Comparison of ENCODE assay signal across 2 cellular contexts in the genomic region with DNA sequence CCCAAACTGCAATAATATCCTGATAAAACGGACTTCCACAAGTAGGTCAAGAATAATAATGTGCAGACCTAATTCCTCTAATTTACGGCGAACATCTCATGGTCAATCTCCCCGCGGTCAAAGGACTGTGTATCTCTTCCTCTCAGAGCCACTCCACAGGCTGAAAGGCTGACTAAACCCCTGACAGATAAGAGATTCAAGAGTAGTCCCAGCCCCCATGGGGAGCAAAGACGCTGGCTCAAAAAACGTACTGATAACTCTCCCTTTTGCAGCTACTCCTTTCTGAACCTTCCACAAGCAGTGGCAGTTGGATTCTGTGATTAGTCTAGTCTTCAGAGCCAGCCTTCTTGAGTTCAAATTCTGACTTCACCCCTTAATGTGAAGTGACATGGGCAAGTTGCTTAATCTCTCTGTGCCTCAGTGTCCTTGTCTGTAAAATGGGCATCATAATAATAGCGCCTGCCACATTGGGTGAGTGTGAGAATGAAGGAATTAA.
A peak's percentile ranks its signal among the peaks of the same experiment; 100 is the strongest.
TF ChIP-seq lines count a peak whose summit lies in the region.

No MANE protein-coding gene starts in this region.

TF ChIP-seq in HepG2, 621 proteins besides CTCF, POLR2A, EP300 and RAD21 (continued from another document):
- TF ChIP-seq, protein P1, sequence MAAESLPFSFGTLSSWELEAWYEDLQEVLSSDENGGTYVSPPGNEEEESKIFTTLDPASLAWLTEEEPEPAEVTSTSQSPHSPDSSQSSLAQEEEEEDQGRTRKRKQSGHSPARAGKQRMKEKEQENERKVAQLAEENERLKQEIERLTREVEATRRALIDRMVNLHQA (CRISPR knock-in tag; IDR thresholded peaks at IDR 0.05), result no peak
- TF ChIP-seq RAD51 (IDR thresholded peaks at IDR 0.05; ENCODE audit: borderline replicate concordance) (no peak), ZNF629 (CRISPR knock-in tag; conservative IDR thresholded peaks at IDR 0.05) (peak; percentile 47)
- TF ChIP-seq, protein P2, sequence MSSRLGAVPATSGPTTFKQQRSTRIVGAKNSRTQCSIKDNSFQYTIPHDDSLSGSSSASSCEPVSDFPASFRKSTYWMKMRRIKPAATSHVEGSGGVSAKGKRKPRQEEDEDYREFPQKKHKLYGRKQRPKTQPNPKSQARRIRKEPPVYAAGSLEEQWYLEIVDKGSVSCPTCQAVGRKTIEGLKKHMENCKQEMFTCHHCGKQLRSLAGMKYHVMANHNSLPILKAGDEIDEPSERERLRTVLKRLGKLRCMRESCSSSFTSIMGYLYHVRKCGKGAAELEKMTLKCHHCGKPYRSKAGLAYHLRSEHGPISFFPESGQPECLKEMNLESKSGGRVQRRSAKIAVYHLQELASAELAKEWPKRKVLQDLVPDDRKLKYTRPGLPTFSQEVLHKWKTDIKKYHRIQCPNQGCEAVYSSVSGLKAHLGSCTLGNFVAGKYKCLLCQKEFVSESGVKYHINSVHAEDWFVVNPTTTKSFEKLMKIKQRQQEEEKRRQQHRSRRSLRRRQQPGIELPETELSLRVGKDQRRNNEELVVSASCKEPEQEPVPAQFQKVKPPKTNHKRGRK (CRISPR knock-in tag; IDR thresholded peaks at IDR 0.05), result no peak
TF ChIP-seq in HepG2: peak in this region for 1.

TF ChIP-seq in HEK293T, 16 proteins besides CTCF, POLR2A, EP300 and RAD21 (continued from another document):
- no peak for TF ChIP-seq FOXM1 (IDR thresholded peaks at IDR 0.05; ENCODE audit: borderline replicate concordance)
- TF ChIP-seq NFRKB (IDR thresholded peaks at IDR 0.05), result no peak
- TF ChIP-seq FOXA1 (IDR thresholded peaks at IDR 0.05), result no peak
- no peak for TF ChIP-seq ZNF384 (IDR thresholded peaks at IDR 0.05)
- TF ChIP-seq TARDBP (IDR thresholded peaks at IDR 0.05), result no peak
- TF ChIP-seq SP1 (IDR thresholded peaks at IDR 0.05), result no peak
- no peak for TF ChIP-seq ELF4 (IDR thresholded peaks at IDR 0.05)
